Comparison of ENCODE assay signal across 16 cellular contexts in the genomic region with DNA sequence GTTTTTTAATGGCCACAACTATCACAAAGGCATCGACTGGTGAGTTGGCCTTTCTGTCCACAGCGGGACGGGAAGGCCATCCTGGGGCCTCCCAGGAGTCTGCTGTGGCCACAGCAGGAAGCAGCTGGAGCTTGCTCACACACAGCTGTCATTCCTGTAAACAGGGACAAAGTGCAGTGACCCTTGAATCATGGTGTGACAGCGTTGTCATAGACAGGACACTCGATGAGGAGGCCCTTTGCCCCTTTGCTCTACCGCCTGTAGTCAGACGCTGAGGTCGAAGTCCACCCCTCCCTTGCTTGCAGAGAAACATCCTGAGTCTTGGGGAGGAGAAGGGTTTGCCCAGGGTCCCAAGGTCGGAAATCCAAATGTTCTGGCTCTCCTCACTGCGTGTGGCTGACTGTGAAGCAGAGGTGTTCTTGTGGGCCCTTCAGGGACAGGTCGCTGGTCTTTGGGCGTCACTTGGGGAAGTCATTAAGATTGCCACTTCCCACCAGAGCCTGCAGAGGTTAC. TPM values are rescaled to one million over a fixed set of nuclear protein-coding genes. Genes with fewer than 3 reads are reported as not detected.
DNase-seq lines count a peak whose midpoint lies in the region; ATAC-seq, FAIRE-seq and TF ChIP-seq lines count a peak whose summit lies in the region.
"Had no signal": no experiment of that assay in that cellular context is flagged by ENCODE, and none has a peak within 500 bp of the region (broad histone marks: within the 10 kb centered on the region; RNA-seq: fewer than 3 reads in every experiment).

No MANE protein-coding gene starts in this region.

- no peak for TF ChIP-seq EP300 in gastroesophageal sphincter (IDR thresholded peaks at IDR 0.05)

- no peak for DNase-seq in AG04450 (ENCODE audit: low read depth, low spot score)
- DNase-seq in RCC 7860 (ENCODE audit: low spot score), result peak; percentile 29
- no peak for DNase-seq in progenitor cell of endocrine pancreas (ENCODE audit: low spot score, unreplicated experiment)
- no peak for DNase-seq in NCI-H2171 treated with DMSO at 0.1 percent for 48 hours (lab: John Stamatoyannopoulos, UW)
- DNase-seq in AML-193 (lab: John Stamatoyannopoulos, UW), result no peak
- no peak for DNase-seq in amygdala (lab: John Stamatoyannopoulos, UW)
- DNase-seq: ACHN; activated T-cell treated with anti-CD3 and anti-CD28 coated beads, Interleukin-2, amount 50 U/mL, for 24 hours; HFFc6; immature natural killer cell; SW 1271 had no signal

- no peaks in the 10 kb centered on the region for H3K27me3 Mint-ChIP-seq in progenitor cell of endocrine pancreas
- H3K27me3 Mint-ChIP-seq: activated T-cell treated with anti-CD3 and anti-CD28 coated beads, Interleukin-2, amount 50 U/mL, for 24 hours had no signal

- peak in 1 of 2 donors; percentile 20 for TF ChIP-seq POLR2A in gastroesophageal sphincter (IDR thresholded peaks at IDR 0.05)

- no peak overlapping the region for H3K4me3 Mint-ChIP-seq in progenitor cell of endocrine pancreas (ENCODE audit: low read depth)
- H3K4me3 Mint-ChIP-seq: activated T-cell treated with anti-CD3 and anti-CD28 coated beads, Interleukin-2, amount 50 U/mL, for 24 hours; HFFc6; immature natural killer cell had no signal

- FAIRE-seq in RCC 7860 (lab: Jason Lieb, UNC), result no peak
- FAIRE-seq: D721Med had no signal

- no peak for TF ChIP-seq CTCF in AG04450 (IDR thresholded peaks at IDR 0.05; ENCODE audit: low read depth, low read length)
- TF ChIP-seq CTCF in gastroesophageal sphincter (IDR thresholded peaks at IDR 0.05), result no peak
- TF ChIP-seq CTCF in progenitor cell of endocrine pancreas (IDR thresholded peaks at IDR 0.05; ENCODE audit: unreplicated experiment), result no peak

- CTCF ChIA-PET in AG04450 (lab: Charles Lee), result interaction anchor here (3.1 to 6.6 kb wide), 2 partner anchors 19 to 84 kb away, joined by 10 to 52 read pairs; no protein-coding TSS in a partner anchor

- peak overlapping the region; percentile 71 for H3K27ac Mint-ChIP-seq in progenitor cell of endocrine pancreas
- H3K27ac Mint-ChIP-seq: activated T-cell treated with anti-CD3 and anti-CD28 coated beads, Interleukin-2, amount 50 U/mL, for 24 hours; immature natural killer cell had no signal

- POLR2A ChIA-PET in AG04450 (lab: Yijun Ruan, JAX), result interaction anchor here (0.6 kb wide), 1 partner anchor 114 kb away, joined by 5 read pairs; no protein-coding TSS in a partner anchor

- no peaks in the 10 kb centered on the region for H3K27me3 ChIP-seq in AG04450 (ENCODE audit: control insufficient read depth, insufficient read depth, low read length)
- no peaks in the 10 kb centered on the region for H3K27me3 ChIP-seq in gastroesophageal sphincter
- H3K27me3 ChIP-seq: suprapubic skin had no signal

- H3K36me3 ChIP-seq in gastroesophageal sphincter, result peaks cover 0 to 95% of the 10 kb centered on the region in 2 donors

- H3K36me3 Mint-ChIP-seq in progenitor cell of endocrine pancreas (ENCODE audit: insufficient read depth), result peaks cover 38% of the 10 kb centered on the region
- H3K36me3 Mint-ChIP-seq: immature natural killer cell had no signal

- H3K9me3 ChIP-seq in AG04450 (ENCODE audit: control insufficient read depth, insufficient read depth, low read length) (no peaks in the 10 kb centered on the region; the same call in 1 of the 2 replicates), gastroesophageal sphincter (no peaks in the 10 kb centered on the region)
- H3K9me3 ChIP-seq: suprapubic skin had no signal

- H3K9me3 Mint-ChIP-seq in progenitor cell of endocrine pancreas (ENCODE audit: low read depth), result no peaks in the 10 kb centered on the region
- H3K9me3 Mint-ChIP-seq: activated T-cell treated with anti-CD3 and anti-CD28 coated beads, Interleukin-2, amount 50 U/mL, for 24 hours; HFFc6; immature natural killer cell had no signal

- H3K4me1 Mint-ChIP-seq in progenitor cell of endocrine pancreas (ENCODE audit: low read depth), result peaks cover 2% of the 10 kb centered on the region
- H3K4me1 Mint-ChIP-seq: immature natural killer cell had no signal

- H3K4me3 ChIP-seq in AG04450 (ENCODE audit: low read depth, low read length) (no peak overlapping the region), gastroesophageal sphincter (no peak overlapping the region)
- H3K4me3 ChIP-seq: coronary artery, suprapubic skin had no signal

- H3K27ac ChIP-seq in AG04450 (ENCODE audit: low read depth, low read length) (peak overlapping the region; percentile 31), gastroesophageal sphincter (peak overlapping the region in 2 of 4 donors; percentile 74 to 83)
- H3K27ac ChIP-seq: suprapubic skin had no signal

- 71% methylated on average over 1 of the region's 12 CpGs; no CpG with 5 or more reads in 1 of the 2 donors for WGBS in gastroesophageal sphincter (ENCODE audit: low coverage in 1 of 2), 2 donors

- peaks cover 0 to 35% (median 10%) of the 10 kb centered on the region in 3 donors for H3K4me1 ChIP-seq in gastroesophageal sphincter

- peak; percentile 10 for ATAC-seq in gastroesophageal sphincter
- no peak for ATAC-seq in HG03432 (IDR thresholded peaks at IDR 0.05; ENCODE audit: unreplicated experiment)

RNA-seq across cellular contexts. Expression of a gene that starts 35.1 kb away (rescaled TPM):
- polyA plus RNA-seq in AG04450 (2011; rRNA removed), result 52.2 and 63.2 TPM in 2 replicates
- polyA minus RNA-seq in AG04450 (2011; rRNA and poly(A)+ RNA removed), result 69.4 and 93.7 TPM in 2 replicates
- total RNA-seq in gastroesophageal sphincter (100 to 1,000 TPM in 1 of 4 donors, 10 to 100 TPM in 3; 58.3 to 146 (median 72.1) TPM), progenitor cell of endocrine pancreas (154 and 169 TPM in 2 replicates)
